Comparison of ENCODE assay signal across 12 cellular contexts in the genomic region with DNA sequence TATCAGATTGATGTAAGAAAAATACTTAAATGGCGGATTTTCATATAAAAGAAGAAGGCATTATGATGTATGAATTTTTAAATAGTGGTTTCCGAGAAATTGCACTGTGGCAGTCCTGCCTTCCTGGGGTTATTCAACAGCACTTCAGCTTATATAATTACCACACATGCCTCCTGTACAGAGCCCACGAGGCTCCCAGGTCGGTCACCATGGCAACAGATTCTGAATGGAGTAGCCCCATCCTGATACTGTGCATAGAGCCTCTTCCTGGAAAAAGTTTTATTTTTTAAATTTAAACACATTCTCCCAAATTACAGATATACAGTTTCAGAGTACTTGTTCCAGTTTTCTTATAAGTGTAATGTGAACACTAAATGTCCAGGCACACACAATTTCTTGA. TPM values are rescaled to one million over a fixed set of nuclear protein-coding genes. Genes with fewer than 3 reads are reported as not detected.
DNase-seq lines count a peak whose midpoint lies in the region; ATAC-seq and TF ChIP-seq lines count a peak whose summit lies in the region.
"Had no signal": no experiment of that assay in that cellular context is flagged by ENCODE, and none has a peak within 500 bp of the region (broad histone marks: within the 10 kb centered on the region; RNA-seq: fewer than 3 reads in every experiment).

No MANE protein-coding gene starts in this region.

- ATAC-seq in GM19467 (IDR thresholded peaks at IDR 0.05; ENCODE audit: unreplicated experiment): no peak
- no peak for ATAC-seq in HG02884 (IDR thresholded peaks at IDR 0.05; ENCODE audit: unreplicated experiment)
- no peak for ATAC-seq in HG03039 (IDR thresholded peaks at IDR 0.05; ENCODE audit: unreplicated experiment)
- ATAC-seq: effector memory CD8-positive, alpha-beta T cell had no signal

- WGBS in HUES64: 82% methylated on average over 4 of the region's 4 CpGs

- no peaks in the 10 kb centered on the region for H3K79me2 ChIP-seq in neural progenitor cell (ENCODE audit: low read depth)

- peaks cover 15% of the 10 kb centered on the region for H3K36me3 Mint-ChIP-seq in neural progenitor cell

- H3K27ac Mint-ChIP-seq in neural progenitor cell: peak overlapping the region; percentile 97
- H3K27ac Mint-ChIP-seq: effector memory CD8-positive, alpha-beta T cell had no signal

- H3K9ac ChIP-seq in HUES64 (ENCODE audit: low read depth, low read length) (no peak overlapping the region), neural progenitor cell (no peak overlapping the region)

- DNase-seq in NCI-H2081 treated with DMSO at 0.1 percent for 48 hours (lab: John Stamatoyannopoulos, UW) (peak; percentile 91), SK-N-DZ (ENCODE audit: low spot score) (peak; percentile 87), neural progenitor cell (ENCODE audit: low spot score) (peak; percentile 80)
- DNase-seq: anterior cingulate cortex; effector memory CD8-positive, alpha-beta T cell; posterior cingulate gyrus had no signal

- no peaks in the 10 kb centered on the region for H3K36me3 ChIP-seq in HUES64 (ENCODE audit: insufficient read depth, low read length)
- no peaks in the 10 kb centered on the region for H3K36me3 ChIP-seq in neural progenitor cell
- H3K36me3 ChIP-seq: WERI-Rb-1 had no signal

- H3K4me3 ChIP-seq in HUES64 (ENCODE audit: low read length): no peak overlapping the region
- no peak overlapping the region for H3K4me3 ChIP-seq in neural progenitor cell

- peaks cover 7% of the 10 kb centered on the region for H3K9me3 Mint-ChIP-seq in neural progenitor cell
- H3K9me3 Mint-ChIP-seq: effector memory CD8-positive, alpha-beta T cell had no signal

- H3K4me1 Mint-ChIP-seq in neural progenitor cell: peaks cover 73% of the 10 kb centered on the region

- H3K9me3 ChIP-seq in HUES64 (ENCODE audit: insufficient read depth, low read depth, low read length): no peaks in the 10 kb centered on the region
- no peaks in the 10 kb centered on the region for H3K9me3 ChIP-seq in neural progenitor cell (ENCODE audit: low read depth)

- no peaks in the 10 kb centered on the region for H4K20me1 ChIP-seq in neural progenitor cell (ENCODE audit: low read depth)

- H3K27ac ChIP-seq in HUES64 (ENCODE audit: low read depth, low read length): peak overlapping the region; percentile 80
- no peak overlapping the region for H3K27ac ChIP-seq in neural progenitor cell
- H3K27ac ChIP-seq: WERI-Rb-1 had no signal

- H3K4me1 ChIP-seq in HUES64 (ENCODE audit: insufficient read depth, low read length): peaks cover 38% of the 10 kb centered on the region
- peaks cover 54% of the 10 kb centered on the region for H3K4me1 ChIP-seq in neural progenitor cell

- H3K4me2 ChIP-seq in neural progenitor cell: peak overlapping the region; percentile 52

- H3K27me3 ChIP-seq in HUES64 (ENCODE audit: insufficient read depth, low read length) (no peaks in the 10 kb centered on the region), neural progenitor cell (no peaks in the 10 kb centered on the region)

- no peak overlapping the region for H2AFZ ChIP-seq in neural progenitor cell (replicated peaks)

- H3F3A ChIP-seq in neural progenitor cell (ENCODE audit: low read depth): peaks cover 46% of the 10 kb centered on the region

- TF ChIP-seq CTCF in neural progenitor cell (IDR thresholded peaks at IDR 0.05): no peak

- no peaks in the 10 kb centered on the region for H3K27me3 Mint-ChIP-seq in neural progenitor cell (ENCODE audit: insufficient read depth, low read depth)

- peak overlapping the region; percentile 76 for H3K4me3 Mint-ChIP-seq in neural progenitor cell
- H3K4me3 Mint-ChIP-seq: effector memory CD8-positive, alpha-beta T cell had no signal

RNA-seq across cellular contexts. Expression of gene ASB4, which starts 15.9 kb away (rescaled TPM):
- polyA plus RNA-seq in HUES64 (2013, experiment 1 of 2): not detected
- not detected for polyA plus RNA-seq in HUES64 (2013, experiment 2 of 2)
- polyA plus RNA-seq in SK-N-DZ (2014; cell fraction: cytosol; rRNA removed): 0.08 and 0.12 TPM in 2 replicates
- polyA plus RNA-seq in SK-N-DZ (2014; cell fraction: nucleus; rRNA removed): 0.05 TPM in 2 replicates
- total RNA-seq in neural progenitor cell (ENCODE audit: low replicate concordance): not detected in 2 replicates
- total RNA-seq: MCF 10A had no signal

RNA-seq across cellular contexts. Expression of gene PON2, which starts 35.0 kb away (rescaled TPM):
- 43.3 TPM for polyA plus RNA-seq in HUES64 (2013, experiment 1 of 2)
- polyA plus RNA-seq in HUES64 (2013, experiment 2 of 2): 57.0 TPM
- 11.8 and 13.3 TPM in 2 replicates for polyA plus RNA-seq in SK-N-DZ (2014; cell fraction: cytosol; rRNA removed)
- 27.6 and 31.9 TPM in 2 replicates for polyA plus RNA-seq in SK-N-DZ (2014; cell fraction: nucleus; rRNA removed)
- total RNA-seq in neural progenitor cell (ENCODE audit: low replicate concordance): 123 and 190 TPM in 2 replicates
